ENCODE assay signal across 8 cellular contexts in genomic region chr2:47056374-47056773, GRCh38.
DNase-seq lines count a peak whose midpoint lies in the region; ATAC-seq and TF ChIP-seq lines count a peak whose summit lies in the region.

No MANE protein-coding gene starts in this region.

- peak overlapping the region; percentile 41 for H3K27ac Mint-ChIP-seq in T-helper 1 cell treated with Interleukin-12 subunit alpha and Interleukin-12 subunit beta and Interleukin-4 antibody, amounts not matched to agents 30 μg/mL and 1 μg/mL, for 36 hours
- no peak overlapping the region for H3K27ac Mint-ChIP-seq in activated T-helper 1 cell treated with anti-CD3 and anti-CD28 coated beads, Interleukin-12 subunit alpha, Interleukin-12 subunit beta, Interleukin-2, Interleukin-4 antibody, amounts not matched to agents 30 ng/mL and 10 ng/mL and 1 ng/mL, durations not matched to agents 14 hours and 24 hours and 36 hours

- H3K4me1 Mint-ChIP-seq in T-helper 1 cell treated with Interleukin-12 subunit alpha and Interleukin-12 subunit beta and Interleukin-4 antibody, amounts not matched to agents 30 μg/mL and 1 μg/mL, for 36 hours (ENCODE audit: low read depth) = peaks cover 18% of the 10 kb centered on the region
- H3K4me1 Mint-ChIP-seq in activated T-helper 1 cell treated with anti-CD3 and anti-CD28 coated beads, Interleukin-12 subunit alpha, Interleukin-12 subunit beta, Interleukin-2, Interleukin-4 antibody, amounts not matched to agents 30 ng/mL and 10 ng/mL and 1 ng/mL, durations not matched to agents 14 hours and 24 hours and 36 hours (ENCODE audit: low read depth) = peaks cover 21% of the 10 kb centered on the region

- H3K9me3 ChIP-seq in body of pancreas (no peaks in the 10 kb centered on the region), thoracic aorta (no peaks in the 10 kb centered on the region)

- no peak for DNase-seq in T-helper 1 cell
- no peak for DNase-seq in body of pancreas
- peak; percentile 73 for DNase-seq in left kidney (ENCODE audit: low read depth, low spot score)
- DNase-seq in thoracic aorta (ENCODE audit: low spot score) = no peak
- no peak for DNase-seq in lower leg skin (ENCODE audit: low spot score in 2 of 2)
- no peak for DNase-seq in activated T-helper 1 cell treated with anti-CD3 and anti-CD28 coated beads, Interleukin-12 subunit alpha, Interleukin-12 subunit beta, Interleukin-2, Interleukin-4 antibody, amounts not matched to agents 30 ng/mL and 10 ng/mL and 1 ng/mL, durations not matched to agents 14 hours and 24 hours and 36 hours (ENCODE audit: low spot score)

- ATAC-seq in body of pancreas = peak; percentile 24
- ATAC-seq in thoracic aorta (ENCODE audit: insufficient number of reproducible peaks, low FRiP score, low read depth) = peak; percentile 23
- ATAC-seq in HG03378 (IDR thresholded peaks at IDR 0.05; ENCODE audit: unreplicated experiment) = no peak

- H3K4me3 Mint-ChIP-seq in T-helper 1 cell treated with Interleukin-12 subunit alpha and Interleukin-12 subunit beta and Interleukin-4 antibody, amounts not matched to agents 30 μg/mL and 1 μg/mL, for 36 hours = no peak overlapping the region
- no peak overlapping the region for H3K4me3 Mint-ChIP-seq in activated T-helper 1 cell treated with anti-CD3 and anti-CD28 coated beads, Interleukin-12 subunit alpha, Interleukin-12 subunit beta, Interleukin-2, Interleukin-4 antibody, amounts not matched to agents 30 ng/mL and 10 ng/mL and 1 ng/mL, durations not matched to agents 14 hours and 24 hours and 36 hours

- TF ChIP-seq CTCF in body of pancreas (IDR thresholded peaks at IDR 0.05) (no peak), thoracic aorta (IDR thresholded peaks at IDR 0.05) (no peak), lower leg skin (IDR thresholded peaks at IDR 0.05) (no peak)

- TF ChIP-seq POLR2A in body of pancreas (IDR thresholded peaks at IDR 0.05) (no peak), lower leg skin (IDR thresholded peaks at IDR 0.05) (no peak)

- H3K4me3 ChIP-seq in body of pancreas (no peak overlapping the region), thoracic aorta (no peak overlapping the region), lower leg skin (ENCODE audit: low read depth, poor library complexity, severe bottlenecking) (no peak overlapping the region)

- peaks cover 4 to 8% of the 10 kb centered on the region in 2 donors for H3K36me3 ChIP-seq in body of pancreas (replicated peaks in 1 of 2; ENCODE audit: insufficient read depth in 1 of 2, low read depth in 2 of 2)
- H3K36me3 ChIP-seq in thoracic aorta = peaks cover 18% of the 10 kb centered on the region

- no peaks in the 10 kb centered on the region for H3K27me3 Mint-ChIP-seq in T-helper 1 cell treated with Interleukin-12 subunit alpha and Interleukin-12 subunit beta and Interleukin-4 antibody, amounts not matched to agents 30 μg/mL and 1 μg/mL, for 36 hours (ENCODE audit: low read depth)
- H3K27me3 Mint-ChIP-seq in activated T-helper 1 cell treated with anti-CD3 and anti-CD28 coated beads, Interleukin-12 subunit alpha, Interleukin-12 subunit beta, Interleukin-2, Interleukin-4 antibody, amounts not matched to agents 30 ng/mL and 10 ng/mL and 1 ng/mL, durations not matched to agents 14 hours and 24 hours and 36 hours (ENCODE audit: insufficient read depth) = no peaks in the 10 kb centered on the region

- H3K4me1 ChIP-seq in body of pancreas = peaks cover 7% of the 10 kb centered on the region
- H3K4me1 ChIP-seq in thoracic aorta (ENCODE audit: control insufficient read depth in 1 of 2, low read depth in 2 of 2) = peaks cover 33 to 45% of the 10 kb centered on the region in 2 donors

- H3K36me3 Mint-ChIP-seq in T-helper 1 cell treated with Interleukin-12 subunit alpha and Interleukin-12 subunit beta and Interleukin-4 antibody, amounts not matched to agents 30 μg/mL and 1 μg/mL, for 36 hours (ENCODE audit: low read depth) = peaks cover 39% of the 10 kb centered on the region
- peaks cover 33% of the 10 kb centered on the region for H3K36me3 Mint-ChIP-seq in activated T-helper 1 cell treated with anti-CD3 and anti-CD28 coated beads, Interleukin-12 subunit alpha, Interleukin-12 subunit beta, Interleukin-2, Interleukin-4 antibody, amounts not matched to agents 30 ng/mL and 10 ng/mL and 1 ng/mL, durations not matched to agents 14 hours and 24 hours and 36 hours (ENCODE audit: low read depth)

- 81 to 90% methylated on average over 5 of the region's 5 CpGs for WGBS in body of pancreas, 2 donors
- WGBS in lower leg skin, 2 donors = 52 to 65% methylated on average over 5 of the region's 5 CpGs

- no peaks in the 10 kb centered on the region for H3K9me3 Mint-ChIP-seq in T-helper 1 cell treated with Interleukin-12 subunit alpha and Interleukin-12 subunit beta and Interleukin-4 antibody, amounts not matched to agents 30 μg/mL and 1 μg/mL, for 36 hours
- no peaks in the 10 kb centered on the region for H3K9me3 Mint-ChIP-seq in activated T-helper 1 cell treated with anti-CD3 and anti-CD28 coated beads, Interleukin-12 subunit alpha, Interleukin-12 subunit beta, Interleukin-2, Interleukin-4 antibody, amounts not matched to agents 30 ng/mL and 10 ng/mL and 1 ng/mL, durations not matched to agents 14 hours and 24 hours and 36 hours

- H3K27me3 ChIP-seq in body of pancreas (no peaks in the 10 kb centered on the region), thoracic aorta (replicated peaks; ENCODE audit: insufficient read depth) (no peaks in the 10 kb centered on the region)

- H3K27ac ChIP-seq in body of pancreas (peak overlapping the region in 2 of 4 donors; percentile 66 to 69), thoracic aorta (peak overlapping the region; percentile 69 to 91)

- intact Hi-C loops in body of pancreas (cut with DNase I) (no loop called here), lower leg skin (cut with DNase I; ENCODE audit: low total_unique reads) (no loop called here)
- intact Hi-C loops in activated T-helper 1 cell treated with anti-CD3 and anti-CD28 coated beads, Interleukin-12 subunit alpha, Interleukin-12 subunit beta, Interleukin-2, Interleukin-4 antibody, amounts not matched to agents 30 ng/mL and 10 ng/mL and 1 ng/mL, durations not matched to agents 14 hours and 24 hours and 36 hours (cut with micrococcal nuclease) = no loop called here
